Comparison of ENCODE assay signal across 1 cellular context in the genomic region with DNA sequence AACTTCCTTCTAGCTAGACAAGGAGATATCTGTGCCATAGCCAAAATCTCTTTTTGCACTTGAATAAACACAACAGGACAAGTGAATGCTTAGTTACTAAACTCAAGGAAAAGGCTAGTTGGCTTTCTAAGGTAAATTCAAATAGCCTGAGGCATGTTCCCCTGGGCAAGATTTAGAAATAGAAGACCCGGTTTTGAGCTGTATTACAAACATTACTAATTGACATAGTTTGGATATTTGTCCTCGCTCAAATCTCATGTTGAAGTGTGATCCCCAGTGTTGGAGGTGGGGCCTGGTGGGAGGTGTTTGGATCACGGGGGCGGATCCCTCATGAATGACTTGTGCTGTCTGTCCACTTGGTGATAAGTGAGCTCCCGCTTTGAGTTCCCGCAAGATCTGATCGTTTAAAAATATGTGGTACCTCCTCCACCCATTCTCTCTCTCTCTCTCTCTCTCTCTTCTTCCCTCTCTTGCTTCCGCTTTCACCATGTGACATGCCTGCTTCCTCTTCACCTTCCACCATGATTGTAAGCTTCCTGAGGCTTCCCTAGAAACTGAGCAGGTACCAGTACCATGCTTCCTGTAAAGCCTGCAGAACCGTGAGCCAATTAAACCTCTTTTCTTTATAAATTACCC.
TF ChIP-seq lines count a peak whose summit lies in the region.

No MANE protein-coding gene starts in this region.

TF ChIP-seq in K562, 482 proteins besides CTCF, POLR2A, EP300 and RAD21 (continued from another document):
- TF ChIP-seq CHD2 (IDR thresholded peaks at IDR 0.05; ENCODE audit: low read depth, low read length): peak; percentile 38; the same call in 1 of the 2 replicates
- TF ChIP-seq GABPB1 (CRISPR knock-in tag; IDR thresholded peaks at IDR 0.05): no peak
- TF ChIP-seq ATF2 (CRISPR knock-in tag; IDR thresholded peaks at IDR 0.05): no peak
- peak; percentile 50 for TF ChIP-seq EGR1 (conservative IDR thresholded peaks at IDR 0.05)
- peak; percentile 74 for TF ChIP-seq CC2D1A (IDR thresholded peaks at IDR 0.05)
- no peak for TF ChIP-seq HSF4 (CRISPR knock-in tag; IDR thresholded peaks at IDR 0.05; ENCODE audit: borderline replicate concordance)
- no peak for TF ChIP-seq HBP1 (CRISPR knock-in tag; IDR thresholded peaks at IDR 0.05)
- TF ChIP-seq EP400 (IDR thresholded peaks at IDR 0.05): peak; percentile 49; the same call in 1 of the 2 replicates
TF ChIP-seq in K562: peak in this region for 24.
